Comparison of ENCODE assay signal across 2 cellular contexts in genomic region chr3:52483081-52483480, GRCh38.
TF ChIP-seq lines count a peak whose summit lies in the region.

No MANE protein-coding gene starts in this region.

TF ChIP-seq in SK-N-SH, 30 proteins besides CTCF, POLR2A, EP300 and RAD21:
- TF ChIP-seq, protein P1, sequence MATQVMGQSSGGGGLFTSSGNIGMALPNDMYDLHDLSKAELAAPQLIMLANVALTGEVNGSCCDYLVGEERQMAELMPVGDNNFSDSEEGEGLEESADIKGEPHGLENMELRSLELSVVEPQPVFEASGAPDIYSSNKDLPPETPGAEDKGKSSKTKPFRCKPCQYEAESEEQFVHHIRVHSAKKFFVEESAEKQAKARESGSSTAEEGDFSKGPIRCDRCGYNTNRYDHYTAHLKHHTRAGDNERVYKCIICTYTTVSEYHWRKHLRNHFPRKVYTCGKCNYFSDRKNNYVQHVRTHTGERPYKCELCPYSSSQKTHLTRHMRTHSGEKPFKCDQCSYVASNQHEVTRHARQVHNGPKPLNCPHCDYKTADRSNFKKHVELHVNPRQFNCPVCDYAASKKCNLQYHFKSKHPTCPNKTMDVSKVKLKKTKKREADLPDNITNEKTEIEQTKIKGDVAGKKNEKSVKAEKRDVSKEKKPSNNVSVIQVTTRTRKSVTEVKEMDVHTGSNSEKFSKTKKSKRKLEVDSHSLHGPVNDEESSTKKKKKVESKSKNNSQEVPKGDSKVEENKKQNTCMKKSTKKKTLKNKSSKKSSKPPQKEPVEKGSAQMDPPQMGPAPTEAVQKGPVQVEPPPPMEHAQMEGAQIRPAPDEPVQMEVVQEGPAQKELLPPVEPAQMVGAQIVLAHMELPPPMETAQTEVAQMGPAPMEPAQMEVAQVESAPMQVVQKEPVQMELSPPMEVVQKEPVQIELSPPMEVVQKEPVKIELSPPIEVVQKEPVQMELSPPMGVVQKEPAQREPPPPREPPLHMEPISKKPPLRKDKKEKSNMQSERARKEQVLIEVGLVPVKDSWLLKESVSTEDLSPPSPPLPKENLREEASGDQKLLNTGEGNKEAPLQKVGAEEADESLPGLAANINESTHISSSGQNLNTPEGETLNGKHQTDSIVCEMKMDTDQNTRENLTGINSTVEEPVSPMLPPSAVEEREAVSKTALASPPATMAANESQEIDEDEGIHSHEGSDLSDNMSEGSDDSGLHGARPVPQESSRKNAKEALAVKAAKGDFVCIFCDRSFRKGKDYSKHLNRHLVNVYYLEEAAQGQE (IDR thresholded peaks at IDR 0.05; ENCODE audit: low read depth, low read length), result no peak
- TF ChIP-seq NFIC (IDR thresholded peaks at IDR 0.05; ENCODE audit: borderline replicate concordance) (no peak), MXI1 (IDR thresholded peaks at IDR 0.05; ENCODE audit: low read depth, low read length) (no peak), JUND (IDR thresholded peaks at IDR 0.05) (no peak), TCF12 (IDR thresholded peaks at IDR 0.05) (no peak), SMC3 (IDR thresholded peaks at IDR 0.05; ENCODE audit: low read depth, low read length) (no peak), POLR2AphosphoS5 (IDR thresholded peaks at IDR 0.05; ENCODE audit: low read depth, low read length) (no peak), RXRA (IDR thresholded peaks at IDR 0.05; ENCODE audit: borderline replicate concordance, low read depth) (no peak), MEF2A (IDR thresholded peaks at IDR 0.05; ENCODE audit: borderline replicate concordance, low read depth) (no peak), TEAD4 (IDR thresholded peaks at IDR 0.05; ENCODE audit: borderline replicate concordance, insufficient read depth) (no peak), YY1 (IDR thresholded peaks at IDR 0.05; ENCODE audit: low read depth) (no peak), NRF1 (IDR thresholded peaks at IDR 0.05; ENCODE audit: low read depth, low read length) (no peak), CHD2 (IDR thresholded peaks at IDR 0.05; ENCODE audit: low read length, partially characterized antibody) (no peak), FOSL2 (IDR thresholded peaks at IDR 0.05; ENCODE audit: borderline replicate concordance, low read depth) (no peak)
- TF ChIP-seq, protein P2, sequence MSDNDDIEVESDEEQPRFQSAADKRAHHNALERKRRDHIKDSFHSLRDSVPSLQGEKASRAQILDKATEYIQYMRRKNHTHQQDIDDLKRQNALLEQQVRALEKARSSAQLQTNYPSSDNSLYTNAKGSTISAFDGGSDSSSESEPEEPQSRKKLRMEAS (IDR thresholded peaks at IDR 0.05; ENCODE audit: low read depth), result no peak

TF ChIP-seq in H1, 55 proteins besides CTCF, POLR2A, EP300 and RAD21:
- TF ChIP-seq CTBP2 (IDR thresholded peaks at IDR 0.05; ENCODE audit: borderline replicate concordance, insufficient read depth, insufficient read length, low read length) (no peak), POLR2AphosphoS5 (IDR thresholded peaks at IDR 0.05; ENCODE audit: low read depth, low read length) (peak; percentile 67; the same call in 1 of the 2 replicates)
